ENCODE assay signal across 1 cellular context in genomic region chr14:91925727-91926121, GRCh38.
TF ChIP-seq lines count a peak whose summit lies in the region.

No MANE protein-coding gene starts in this region.

TF ChIP-seq in H1, 55 proteins besides CTCF, POLR2A, EP300 and RAD21:
- TF ChIP-seq, protein P1, sequence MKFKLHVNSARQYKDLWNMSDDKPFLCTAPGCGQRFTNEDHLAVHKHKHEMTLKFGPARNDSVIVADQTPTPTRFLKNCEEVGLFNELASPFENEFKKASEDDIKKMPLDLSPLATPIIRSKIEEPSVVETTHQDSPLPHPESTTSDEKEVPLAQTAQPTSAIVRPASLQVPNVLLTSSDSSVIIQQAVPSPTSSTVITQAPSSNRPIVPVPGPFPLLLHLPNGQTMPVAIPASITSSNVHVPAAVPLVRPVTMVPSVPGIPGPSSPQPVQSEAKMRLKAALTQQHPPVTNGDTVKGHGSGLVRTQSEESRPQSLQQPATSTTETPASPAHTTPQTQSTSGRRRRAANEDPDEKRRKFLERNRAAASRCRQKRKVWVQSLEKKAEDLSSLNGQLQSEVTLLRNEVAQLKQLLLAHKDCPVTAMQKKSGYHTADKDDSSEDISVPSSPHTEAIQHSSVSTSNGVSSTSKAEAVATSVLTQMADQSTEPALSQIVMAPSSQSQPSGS (IDR thresholded peaks at IDR 0.05; ENCODE audit: low read length), result no peak
- TF ChIP-seq TAF7 (optimal IDR thresholded peaks at IDR 0.05; ENCODE audit: borderline replicate concordance, low read depth, low read length) (no peak), SUZ12 (IDR thresholded peaks at IDR 0.05; ENCODE audit: low read length) (no peak), SIRT6 (IDR thresholded peaks at IDR 0.05; ENCODE audit: low read length) (no peak), BRCA1 (IDR thresholded peaks at IDR 0.05; ENCODE audit: low read depth, low read length) (no peak), EZH2 (IDR thresholded peaks at IDR 0.05; ENCODE audit: low read depth, low read length, severe bottlenecking) (no peak), BACH1 (IDR thresholded peaks at IDR 0.05; ENCODE audit: low read length) (no peak), KDM4A (IDR thresholded peaks at IDR 0.05; ENCODE audit: low read depth, low read length, severe bottlenecking) (no peak), GABPA (IDR thresholded peaks at IDR 0.05; ENCODE audit: borderline replicate concordance, insufficient read depth, low read length) (no peak), SP1 (IDR thresholded peaks at IDR 0.05; ENCODE audit: low read depth, low read length) (no peak)
